Comparison of ENCODE assay signal across 15 cellular contexts in genomic region chr6:47245745-47246371, GRCh38.
A peak's percentile ranks its signal among the peaks of the same experiment; 100 is the strongest.
DNase-seq lines count a peak whose midpoint lies in the region; ATAC-seq lines count a peak whose summit lies in the region.
"Had no signal": no experiment of that assay in that cellular context is flagged by ENCODE, and none has a peak within 500 bp of the region (broad histone marks: within the 10 kb centered on the region; RNA-seq: fewer than 3 reads in every experiment).

No MANE protein-coding gene starts in this region.

- no peaks in the 10 kb centered on the region for H4K20me1 ChIP-seq in Karpas-422 (ENCODE audit: insufficient read depth, low read depth, low read length)

- ATAC-seq in HG03108 (IDR thresholded peaks at IDR 0.05; ENCODE audit: unreplicated experiment): no peak

- H3K27me3 ChIP-seq in Karpas-422 (ENCODE audit: low read length): no peaks in the 10 kb centered on the region
- no peaks in the 10 kb centered on the region for H3K27me3 ChIP-seq in SJCRH30
- H3K27me3 ChIP-seq in mucosa of rectum (ENCODE audit: control insufficient read depth in 2 of 2, insufficient read depth in 2 of 2, low read length in 2 of 2): no peaks in the 10 kb centered on the region

- H3K27ac ChIP-seq in Karpas-422 (ENCODE audit: low read length): peak overlapping the region; percentile 85
- peak overlapping the region; percentile 93 for H3K27ac ChIP-seq in SJCRH30
- peak overlapping the region; percentile 35 to 49 for H3K27ac ChIP-seq in mucosa of rectum (ENCODE audit: low read depth in 2 of 2, low read length in 2 of 2)
- H3K27ac ChIP-seq: thoracic aorta had no signal

- peak; percentile 28 for DNase-seq in Daoy (ENCODE audit: low read depth)
- DNase-seq in Karpas-422: no peak
- DNase-seq in SJCRH30: peak in 1 of 2 experiments; percentile 22
- DNase-seq in kidney tubule cell (ENCODE audit: low spot score): no peak
- no peak for DNase-seq in activated effector memory CD4-positive, alpha-beta T cell treated with Interleukin-2 at 50 U/mL for 16 hours
- no peak for DNase-seq in NCI-H510A (lab: John Stamatoyannopoulos, UW)
- DNase-seq: activated CD8-positive, alpha-beta memory T cell treated with anti-CD3 and anti-CD28 coated beads, Interleukin-2, amount 50 U/mL, for 48 hours; amygdala; DMS153; endodermal cell; hypothalamus; NCI-H446 treated with DMSO at 0.1 percent for 48 hours had no signal

- H2AFZ ChIP-seq in Karpas-422 (ENCODE audit: low read length): no peak overlapping the region

- no peaks in the 10 kb centered on the region for H3K9me3 ChIP-seq in Karpas-422 (ENCODE audit: low read length)
- H3K9me3 ChIP-seq in SJCRH30 (replicated peaks): no peaks in the 10 kb centered on the region
- no peaks in the 10 kb centered on the region for H3K9me3 ChIP-seq in mucosa of rectum (ENCODE audit: control insufficient read depth in 2 of 2, low read length in 2 of 2)
- H3K9me3 ChIP-seq: thoracic aorta had no signal

- H3K36me3 ChIP-seq in Karpas-422 (ENCODE audit: insufficient read depth, low read length) (no peaks in the 10 kb centered on the region), SJCRH30 (peaks cover under 1% of the 10 kb centered on the region; the same call in 1 of the 2 replicates), mucosa of rectum (ENCODE audit: control insufficient read depth in 2 of 2, insufficient read depth in 2 of 2, low read length in 2 of 2) (no peaks in the 10 kb centered on the region)
- H3K36me3 ChIP-seq: thoracic aorta had no signal

- peak overlapping the region; percentile 62 for H3K4me2 ChIP-seq in Karpas-422 (ENCODE audit: low read depth, low read length, poor library complexity, severe bottlenecking)

- no peaks in the 10 kb centered on the region for H3K9me2 ChIP-seq in Karpas-422 (replicated peaks; ENCODE audit: insufficient read depth, low read length)

- H3K4me3 ChIP-seq in Karpas-422 (ENCODE audit: low read length) (no peak overlapping the region), SJCRH30 (no peak overlapping the region), mucosa of rectum (ENCODE audit: low read length in 2 of 2) (no peak overlapping the region)
- H3K4me3 ChIP-seq: thoracic aorta had no signal

- no peaks in the 10 kb centered on the region for H3K79me2 ChIP-seq in Karpas-422 (ENCODE audit: low read length)

- H3K9ac ChIP-seq in Karpas-422 (ENCODE audit: low read length): no peak overlapping the region
- no peak overlapping the region for H3K9ac ChIP-seq in mucosa of rectum (ENCODE audit: low read depth in 1 of 2, low read length in 2 of 2)

- peaks cover 67% of the 10 kb centered on the region for H3K4me1 ChIP-seq in Karpas-422 (ENCODE audit: low read length)
- peaks cover 46% of the 10 kb centered on the region for H3K4me1 ChIP-seq in SJCRH30
- H3K4me1 ChIP-seq in mucosa of rectum (ENCODE audit: control insufficient read depth in 2 of 2, insufficient read depth in 2 of 2, low read length in 2 of 2): peaks cover 21 to 34% of the 10 kb centered on the region in 2 donors

Comparison
In these comparisons a context has a peak if more than half of its experiments do, and no peak if none do; other contexts are left out.
1. H3K27ac ChIP-seq: peak in every context shown above with its lines; median percentile 93 in SJCRH30; 85 in Karpas-422; 42 in mucosa of rectum.